In genomic region chr6:49423817-49424216, GRCh38 we compare ENCODE assay signal across 11 cellular contexts. TPM values are rescaled to one million over a fixed set of nuclear protein-coding genes. Genes with fewer than 3 reads are reported as not detected.
DNase-seq lines count a peak whose midpoint lies in the region; ATAC-seq and TF ChIP-seq lines count a peak whose summit lies in the region.
"Had no signal": no experiment of that assay in that cellular context is flagged by ENCODE, and none has a peak within 500 bp of the region (broad histone marks: within the 10 kb centered on the region; RNA-seq: fewer than 3 reads in every experiment).

No MANE protein-coding gene starts in this region.

- H3K27me3 Mint-ChIP-seq in chondrocyte (ENCODE audit: low read depth), result peaks cover 1% of the 10 kb centered on the region

- no peak overlapping the region for H3K27ac Mint-ChIP-seq in chondrocyte (ENCODE audit: unreplicated experiment)
- H3K27ac Mint-ChIP-seq: IgD-negative memory B cell had no signal

- H3K27me3 ChIP-seq in cardiac muscle cell (no peaks in the 10 kb centered on the region), right cardiac atrium (ENCODE audit: control insufficient read depth, insufficient read depth) (no peaks in the 10 kb centered on the region)

- H3K4me1 ChIP-seq in cardiac muscle cell (ENCODE audit: low read depth) (no peaks in the 10 kb centered on the region), right cardiac atrium (ENCODE audit: control insufficient read depth, insufficient read depth, low read length) (no peaks in the 10 kb centered on the region)

- intact Hi-C loops in left ventricle myocardium superior (cut with micrococcal nuclease) (no loop called here), posterior vena cava (cut with DNase I) (no loop called here), right cardiac atrium (cut with DNase I) (no loop called here)

- H3K4me3 Mint-ChIP-seq in chondrocyte (ENCODE audit: unreplicated experiment), result no peak overlapping the region
- H3K4me3 Mint-ChIP-seq: IgD-negative memory B cell had no signal

- ATAC-seq in left ventricle myocardium superior, result no peak
- no peak for ATAC-seq in right cardiac atrium

- H3K36me3 ChIP-seq in cardiac muscle cell, result no peaks in the 10 kb centered on the region

- H3K36me3 Mint-ChIP-seq in chondrocyte (ENCODE audit: low read depth), result peaks cover 3% of the 10 kb centered on the region

- no peaks in the 10 kb centered on the region for H3K9me3 Mint-ChIP-seq in chondrocyte (ENCODE audit: low read depth)
- H3K9me3 Mint-ChIP-seq: IgD-negative memory B cell had no signal

- TF ChIP-seq CTCF in cardiac muscle cell (IDR thresholded peaks at IDR 0.05; ENCODE audit: low read depth, low read length), result peak; percentile 19
- peak; percentile 69 for TF ChIP-seq CTCF in chondrocyte (IDR thresholded peaks at IDR 0.05)

- H3K9me3 ChIP-seq in cardiac muscle cell (ENCODE audit: low read depth), result no peaks in the 10 kb centered on the region
- H3K9me3 ChIP-seq in right cardiac atrium (ENCODE audit: control insufficient read depth, low read length), result no peaks in the 10 kb centered on the region

- no peaks in the 10 kb centered on the region for H3K4me1 Mint-ChIP-seq in chondrocyte (ENCODE audit: low read depth)
- H3K4me1 Mint-ChIP-seq: IgD-negative memory B cell had no signal

- no peak overlapping the region for H3K4me3 ChIP-seq in cardiac muscle cell
- no peak overlapping the region for H3K4me3 ChIP-seq in right cardiac atrium (ENCODE audit: low read length)

- DNase-seq in cardiac muscle cell (ENCODE audit: low read depth in 1 of 2, low spot score in 1 of 2) (peak in 1 of 2 donors; percentile 53), left ventricle myocardium superior (no peak), NCI-H69 (lab: John Stamatoyannopoulos, UW) (peak; percentile 56), chondrocyte (ENCODE audit: low spot score) (no peak), posterior vena cava (ENCODE audit: low spot score) (no peak), right cardiac atrium (no peak), SKM-1 (lab: John Stamatoyannopoulos, UW; ENCODE audit: unreplicated experiment) (no peak)
- no peak for DNase-seq in stimulated activated naive CD4-positive, alpha-beta T cell (lab: John Stamatoyannopoulos, UW)
- DNase-seq: cerebellar nuclear complex, NCI-H524 treated with DMSO at 0.1 percent for 48 hours had no signal

- H3K27ac ChIP-seq in cardiac muscle cell, result no peak overlapping the region
- H3K27ac ChIP-seq in right cardiac atrium (ENCODE audit: low read length), result no peak overlapping the region

- 36% methylated on average over 1 of the region's 1 CpG for WGBS in right cardiac atrium

RNA-seq across cellular contexts. Expression of gene MMUT, which starts 39.2 kb away (rescaled TPM):
- total RNA-seq in cardiac muscle cell, result 12.5 and 13.5 TPM in 2 replicates
- polyA plus RNA-seq in cardiac muscle cell, result 31.7 and 32.8 TPM in 2 replicates
- total RNA-seq in left ventricle myocardium superior, result 34.9 TPM
- 18.3 to 25.3 TPM (median 18.9 TPM) in 3 replicates for total RNA-seq in chondrocyte
- total RNA-seq in posterior vena cava, result 10 to 100 TPM; 18.8 to 19.0 TPM
- 10 to 100 TPM; 25.8 to 34.3 (median 28.3) TPM for total RNA-seq in right cardiac atrium
- polyA plus RNA-seq in right cardiac atrium, result 19.8 TPM

RNA-seq across cellular contexts. Expression of gene CENPQ, which starts 39.4 kb away (rescaled TPM):
- total RNA-seq in cardiac muscle cell (1.6 and 4.0 TPM in 2 replicates), left ventricle myocardium superior (3.2 TPM), chondrocyte (1.8 to 6.5 TPM (median 2.6 TPM) in 3 replicates), posterior vena cava (1 to 10 TPM; 4.8 to 5.2 TPM), right cardiac atrium (1 to 10 TPM; 4.1 to 8.3 (median 6.4) TPM)
- polyA plus RNA-seq in cardiac muscle cell (4.8 and 4.9 TPM in 2 replicates), right cardiac atrium (6.5 TPM)
